In genomic region chr15:78461171-78461881, GRCh38 we compare ENCODE assay signal across 10 cellular contexts. TPM values are rescaled to one million over a fixed set of nuclear protein-coding genes. Genes with fewer than 3 reads are reported as not detected.
A peak's percentile ranks its signal among the peaks of the same experiment; 100 is the strongest.
DNase-seq lines count a peak whose midpoint lies in the region; ATAC-seq, FAIRE-seq and TF ChIP-seq lines count a peak whose summit lies in the region.
"Had no signal": no experiment of that assay in that cellular context is flagged by ENCODE, and none has a peak within 500 bp of the region (broad histone marks: within the 10 kb centered on the region; RNA-seq: fewer than 3 reads in every experiment).

No MANE protein-coding gene starts in this region.

- no peak overlapping the region for H3K9ac ChIP-seq in astrocyte (ENCODE audit: low read length)
- no peak overlapping the region for H3K9ac ChIP-seq in liver (ENCODE audit: low read depth in 1 of 2, low read length in 2 of 2)
- no peak overlapping the region for H3K9ac ChIP-seq in MM.1S (ENCODE audit: low read length)

- H3K4me2 ChIP-seq in astrocyte (ENCODE audit: low read length) (no peak overlapping the region), MM.1S (ENCODE audit: low read depth, low read length) (no peak overlapping the region)

- WGBS in liver = 57% methylated on average over 3 of the region's 3 CpGs

- no peak for TF ChIP-seq CTCF in AG10803 (conservative IDR thresholded peaks at IDR 0.05; ENCODE audit: low read length)
- no peak for TF ChIP-seq CTCF in astrocyte (IDR thresholded peaks at IDR 0.05; ENCODE audit: insufficient read depth, low read depth, low read length)
- TF ChIP-seq CTCF in liver (IDR thresholded peaks at IDR 0.05; ENCODE audit: low read depth, low read length, missing input control) = no peak
- TF ChIP-seq CTCF in MM.1S (IDR thresholded peaks at IDR 0.05; ENCODE audit: low read length) = no peak

- H3K9me3 Mint-ChIP-seq in astrocyte (ENCODE audit: unreplicated experiment) = no peaks in the 10 kb centered on the region

- DNase-seq in AG10803 (ENCODE audit: low read depth) (peak; percentile 1), HCEC 1CT (peak; percentile 3), astrocyte (ENCODE audit: low read depth) (no peak), MM.1S (no peak)
- DNase-seq: NCI-H526 had no signal

- H4K20me1 ChIP-seq in astrocyte (ENCODE audit: insufficient read depth, low read length) (peaks cover 75% of the 10 kb centered on the region), MM.1S (ENCODE audit: insufficient read depth, low read length) (peaks cover 2% of the 10 kb centered on the region; the same call in 1 of the 2 replicates)

- no peaks in the 10 kb centered on the region for H3K36me3 Mint-ChIP-seq in astrocyte (ENCODE audit: low read depth, unreplicated experiment)

- no peaks in the 10 kb centered on the region for H3K27me3 Mint-ChIP-seq in astrocyte (ENCODE audit: low read depth, unreplicated experiment)

- no peak for ATAC-seq in GM21423 (IDR thresholded peaks at IDR 0.05; ENCODE audit: unreplicated experiment)
- ATAC-seq in HG02623 (IDR thresholded peaks at IDR 0.05; ENCODE audit: unreplicated experiment) = no peak
- ATAC-seq in HG03097 (IDR thresholded peaks at IDR 0.05; ENCODE audit: low FRiP score, unreplicated experiment) = no peak
- ATAC-seq: K562 had no signal

- H3K27ac Mint-ChIP-seq in astrocyte (ENCODE audit: unreplicated experiment) = peak overlapping the region; percentile 42

- H3K9me3 ChIP-seq in astrocyte (ENCODE audit: insufficient read depth, low read depth, low read length) (no peaks in the 10 kb centered on the region), liver (ENCODE audit: control insufficient read depth in 4 of 4, low read length in 3 of 4) (no peaks in the 10 kb centered on the region), MM.1S (replicated peaks; ENCODE audit: insufficient read depth, low read length) (no peaks in the 10 kb centered on the region)

- peaks cover 20% of the 10 kb centered on the region for H3K4me1 Mint-ChIP-seq in astrocyte (ENCODE audit: low read depth, unreplicated experiment)

- H3K4me1 ChIP-seq in astrocyte (ENCODE audit: insufficient read depth, low read length) = peaks cover 4% of the 10 kb centered on the region
- peaks cover 1 to 14% (median 3%) of the 10 kb centered on the region in 4 donors for H3K4me1 ChIP-seq in liver (ENCODE audit: control insufficient read depth in 4 of 4, insufficient read depth in 4 of 4, low read length in 3 of 4)
- no peaks in the 10 kb centered on the region for H3K4me1 ChIP-seq in MM.1S (ENCODE audit: low read length)

- H3K79me2 ChIP-seq in astrocyte (ENCODE audit: insufficient read depth, low read length) (peaks cover 83% of the 10 kb centered on the region), MM.1S (ENCODE audit: low read length) (peaks cover 92% of the 10 kb centered on the region)

- FAIRE-seq in astrocyte (lab: Jason Lieb, UNC) = no peak

- H3K4me3 ChIP-seq in AG10803 (ENCODE audit: low read length) = no peak overlapping the region
- no peak overlapping the region for H3K4me3 ChIP-seq in astrocyte (ENCODE audit: insufficient read depth, low read depth, low read length)
- no peak overlapping the region for H3K4me3 ChIP-seq in liver (ENCODE audit: low read depth in 1 of 3, low read length in 3 of 3)
- H3K4me3 ChIP-seq in MM.1S (ENCODE audit: low read length) = no peak overlapping the region
- H3K4me3 ChIP-seq: K562 had no signal

- no peak overlapping the region for H2AFZ ChIP-seq in astrocyte (ENCODE audit: low read depth, low read length)
- H2AFZ ChIP-seq in MM.1S (ENCODE audit: low read length) = no peak overlapping the region

- H3K9me2 ChIP-seq in MM.1S (replicated peaks; ENCODE audit: insufficient read depth, low read length) = no peaks in the 10 kb centered on the region

- no peak overlapping the region for H3K4me3 Mint-ChIP-seq in astrocyte (ENCODE audit: unreplicated experiment)

- H3K27me3 ChIP-seq in astrocyte (ENCODE audit: insufficient read depth, low read length) (no peaks in the 10 kb centered on the region), liver (ENCODE audit: control insufficient read depth in 4 of 4, insufficient read depth in 4 of 4, low read length in 3 of 4) (no peaks in the 10 kb centered on the region), MM.1S (replicated peaks; ENCODE audit: insufficient read depth, low read length) (no peaks in the 10 kb centered on the region)

- no peak for TF ChIP-seq RAD21 in liver (IDR thresholded peaks at IDR 0.05)

- H3K36me3 ChIP-seq in astrocyte (ENCODE audit: insufficient read depth, low read length) (peaks cover 25% of the 10 kb centered on the region), liver (ENCODE audit: control insufficient read depth in 4 of 4, insufficient read depth in 3 of 4, low read depth in 1 of 4, low read length in 3 of 4) (peaks cover 2 to 32% (median 22%) of the 10 kb centered on the region in 4 donors), MM.1S (replicated peaks; ENCODE audit: insufficient read depth, low read length) (peaks cover 11% of the 10 kb centered on the region; the same call in 1 of the 2 replicates)

- no peaks in the 10 kb centered on the region for H3F3A ChIP-seq in MM.1S (ENCODE audit: insufficient read depth, low read length)

- H3K27ac ChIP-seq in astrocyte (ENCODE audit: low read depth, low read length) (no peak overlapping the region), liver (ENCODE audit: low read depth in 1 of 2, low read length in 2 of 2) (no peak overlapping the region), MM.1S (ENCODE audit: low read length) (no peak overlapping the region)

TF ChIP-seq in liver, 16 proteins besides CTCF, POLR2A, EP300 and RAD21:
- no peak for TF ChIP-seq ZBTB33 (IDR thresholded peaks at IDR 0.05)
- TF ChIP-seq HNF4A (conservative IDR thresholded peaks at IDR 0.05) = peak; percentile 14 to 40
TF ChIP-seq in liver: peak in this region for 1.

RNA-seq across cellular contexts. Expression of gene IREB2, which starts 23.3 kb away (rescaled TPM):
- total RNA-seq in astrocyte = 68.2 and 69.2 TPM in 2 replicates
- total RNA-seq in liver = 10 to 100 TPM; 25.2 to 51.4 TPM
- 1 to 10 TPM; 7.0 to 8.9 TPM for polyA plus RNA-seq in liver

RNA-seq across cellular contexts. Expression of gene HYKK, which starts 46.1 kb away (rescaled TPM):
- 1.3 and 1.4 TPM in 2 replicates for total RNA-seq in astrocyte
- 1 to 10 TPM; 1.7 to 7.7 TPM for total RNA-seq in liver
- 1 to 10 TPM; 1.8 to 2.7 TPM for polyA plus RNA-seq in liver

Comparison
In these comparisons a context has a peak if more than half of its experiments do, and no peak if none do; other contexts are left out.
1. DNase-seq: peak in AG10803 (single experiment) and HCEC 1CT (single experiment); none in astrocyte (single experiment) and MM.1S (single experiment).